2 cellular contexts compared by ENCODE assay signal in the genomic region with DNA sequence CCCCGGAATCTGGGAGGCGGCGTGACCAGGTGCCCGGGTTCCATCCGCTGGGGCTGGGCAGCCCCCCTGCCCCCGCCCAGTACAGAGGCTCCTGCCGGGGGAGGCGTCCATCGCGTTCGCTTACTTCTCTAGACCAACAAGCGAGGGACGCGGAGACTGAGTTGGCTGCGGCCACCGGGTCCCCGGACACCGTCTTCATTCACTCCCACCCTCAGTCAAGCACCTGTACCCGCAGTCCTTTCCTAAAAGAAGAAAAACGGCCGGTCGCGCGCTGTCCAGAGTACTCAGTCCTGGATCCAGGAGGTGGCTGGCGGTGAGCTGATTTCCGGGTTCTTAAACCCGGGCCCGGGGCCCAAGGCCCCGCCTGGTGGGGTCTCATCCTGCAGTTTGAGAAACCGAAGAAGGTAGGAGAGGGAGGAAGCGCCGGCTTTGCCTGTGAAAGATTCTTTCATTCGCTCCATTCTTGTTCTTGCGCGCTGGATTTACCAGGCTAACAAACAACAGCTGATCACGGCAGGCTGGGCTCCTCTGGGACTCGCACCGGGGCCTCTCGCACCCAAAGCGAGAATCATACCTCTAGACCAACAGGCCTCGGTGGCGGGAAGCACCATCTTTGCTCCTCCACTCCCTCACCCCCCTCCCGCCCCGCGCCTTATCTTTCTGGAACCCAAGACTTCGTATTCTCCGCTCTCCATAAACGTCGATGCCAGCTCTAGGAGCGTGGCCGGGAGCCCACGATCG.
A peak's percentile ranks its signal among the peaks of the same experiment; 100 is the strongest.
TF ChIP-seq lines count a peak whose summit lies in the region.

No MANE protein-coding gene starts in this region.

TF ChIP-seq in IMR-90, 13 proteins besides CTCF, POLR2A, EP300 and RAD21:
- TF ChIP-seq SMC3 (IDR thresholded peaks at IDR 0.05; ENCODE audit: low read depth, low read length) (no peak), CEBPB (IDR thresholded peaks at IDR 0.05; ENCODE audit: low read depth, low read length) (no peak), MXI1 (IDR thresholded peaks at IDR 0.05; ENCODE audit: borderline replicate concordance, low read depth, low read length) (no peak)
- TF ChIP-seq, protein P1, sequence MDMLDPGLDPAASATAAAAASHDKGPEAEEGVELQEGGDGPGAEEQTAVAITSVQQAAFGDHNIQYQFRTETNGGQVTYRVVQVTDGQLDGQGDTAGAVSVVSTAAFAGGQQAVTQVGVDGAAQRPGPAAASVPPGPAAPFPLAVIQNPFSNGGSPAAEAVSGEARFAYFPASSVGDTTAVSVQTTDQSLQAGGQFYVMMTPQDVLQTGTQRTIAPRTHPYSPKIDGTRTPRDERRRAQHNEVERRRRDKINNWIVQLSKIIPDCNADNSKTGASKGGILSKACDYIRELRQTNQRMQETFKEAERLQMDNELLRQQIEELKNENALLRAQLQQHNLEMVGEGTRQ (IDR thresholded peaks at IDR 0.05; ENCODE audit: low read depth, low read length), result no peak

TF ChIP-seq in K562, 482 proteins besides CTCF, POLR2A, EP300 and RAD21:
- no peak for TF ChIP-seq POLR3A (IDR thresholded peaks at IDR 0.05; ENCODE audit: borderline replicate concordance, extremely low read depth, insufficient read depth, insufficient read length)
- TF ChIP-seq, protein P2, sequence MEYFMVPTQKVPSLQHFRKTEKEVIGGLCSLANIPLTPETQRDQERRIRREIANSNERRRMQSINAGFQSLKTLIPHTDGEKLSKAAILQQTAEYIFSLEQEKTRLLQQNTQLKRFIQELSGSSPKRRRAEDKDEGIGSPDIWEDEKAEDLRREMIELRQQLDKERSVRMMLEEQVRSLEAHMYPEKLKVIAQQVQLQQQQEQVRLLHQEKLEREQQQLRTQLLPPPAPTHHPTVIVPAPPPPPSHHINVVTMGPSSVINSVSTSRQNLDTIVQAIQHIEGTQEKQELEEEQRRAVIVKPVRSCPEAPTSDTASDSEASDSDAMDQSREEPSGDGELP (CRISPR knock-in tag; IDR thresholded peaks at IDR 0.05; ENCODE audit: borderline replicate concordance), result peak; percentile 19; the same call in 1 of the 2 replicates
